13 cellular contexts compared by ENCODE assay signal in genomic region chr2:14678754-14679153, GRCh38. TPM values are rescaled to one million over a fixed set of nuclear protein-coding genes. Genes with fewer than 3 reads are reported as not detected.
DNase-seq lines count a peak whose midpoint lies in the region; ATAC-seq, FAIRE-seq and TF ChIP-seq lines count a peak whose summit lies in the region.
"Had no signal": no experiment of that assay in that cellular context is flagged by ENCODE, and none has a peak within 500 bp of the region (broad histone marks: within the 10 kb centered on the region; RNA-seq: fewer than 3 reads in every experiment).

No MANE protein-coding gene starts in this region.

- H3K4me3 ChIP-seq in bronchial epithelial cell (ENCODE audit: low read depth, low read length) = no peak overlapping the region
- H3K4me3 ChIP-seq: GM23338 had no signal

- H3K36me3 Mint-ChIP-seq in T-helper 2 cell treated with Interferon-gamma antibody and Interleukin-4, amounts not matched to agents 5 μg/mL and 100 μg/mL, for 36 hours (ENCODE audit: low read depth) = no peaks in the 10 kb centered on the region
- no peaks in the 10 kb centered on the region for H3K36me3 Mint-ChIP-seq in WTC11
- H3K36me3 Mint-ChIP-seq: IgD-negative memory B cell had no signal

- FAIRE-seq in bronchial epithelial cell (lab: Jason Lieb, UNC) = no peak
- FAIRE-seq: GM12892, GM19239 had no signal

- ATAC-seq in WTC11 = no peak
- ATAC-seq: GM23338 had no signal

- H3K27me3 Mint-ChIP-seq in T-helper 2 cell treated with Interferon-gamma antibody and Interleukin-4, amounts not matched to agents 5 μg/mL and 100 μg/mL, for 36 hours (ENCODE audit: low read depth) = no peaks in the 10 kb centered on the region
- no peaks in the 10 kb centered on the region for H3K27me3 Mint-ChIP-seq in WTC11 (ENCODE audit: low read depth)
- H3K27me3 Mint-ChIP-seq: IgD-negative memory B cell had no signal

- TF ChIP-seq CTCF in bronchial epithelial cell (IDR thresholded peaks at IDR 0.05; ENCODE audit: insufficient read depth, low read length, severe bottlenecking) (no peak), WTC11 (IDR thresholded peaks at IDR 0.05) (no peak)

- H3K27me3 ChIP-seq in bronchial epithelial cell (ENCODE audit: control insufficient read depth, insufficient read depth, low read length) = no peaks in the 10 kb centered on the region

- no peaks in the 10 kb centered on the region for H3K4me1 Mint-ChIP-seq in T-helper 2 cell treated with Interferon-gamma antibody and Interleukin-4, amounts not matched to agents 5 μg/mL and 100 μg/mL, for 36 hours (ENCODE audit: low read depth)
- H3K4me1 Mint-ChIP-seq in WTC11 = peaks cover 4% of the 10 kb centered on the region
- H3K4me1 Mint-ChIP-seq: IgD-negative memory B cell had no signal

- CTCF ChIA-PET in WTC11 (lab: Charles Lee) = no interaction called here

- POLR2A ChIA-PET in WTC11 (lab: Charles Lee) = no interaction called here

- H3K9me3 Mint-ChIP-seq in T-helper 2 cell treated with Interferon-gamma antibody and Interleukin-4, amounts not matched to agents 5 μg/mL and 100 μg/mL, for 36 hours = no peaks in the 10 kb centered on the region
- no peaks in the 10 kb centered on the region for H3K9me3 Mint-ChIP-seq in WTC11
- H3K9me3 Mint-ChIP-seq: GM23338 had no signal

- no peak overlapping the region for H3K4me3 Mint-ChIP-seq in T-helper 2 cell treated with Interferon-gamma antibody and Interleukin-4, amounts not matched to agents 5 μg/mL and 100 μg/mL, for 36 hours
- no peak overlapping the region for H3K4me3 Mint-ChIP-seq in WTC11
- H3K4me3 Mint-ChIP-seq: GM23338, IgD-negative memory B cell had no signal

- no peaks in the 10 kb centered on the region for H3K36me3 ChIP-seq in bronchial epithelial cell (ENCODE audit: control insufficient read depth, insufficient read depth, low read length)

- H3K27ac Mint-ChIP-seq in T-helper 2 cell treated with Interferon-gamma antibody and Interleukin-4, amounts not matched to agents 5 μg/mL and 100 μg/mL, for 36 hours = no peak overlapping the region
- H3K27ac Mint-ChIP-seq in WTC11 = no peak overlapping the region
- H3K27ac Mint-ChIP-seq: GM23338, IgD-negative memory B cell had no signal

- peak; percentile 83 for DNase-seq in HCEC 1CT
- DNase-seq in bronchial epithelial cell (ENCODE audit: low read depth) = peak; percentile 21
- DNase-seq in inferior parietal cortex (ENCODE audit: extremely low spot score) = peak; percentile 62
- DNase-seq in T-helper 2 cell treated with Interferon-gamma antibody and Interleukin-4, amounts not matched to agents 5 μg/mL and 100 μg/mL, for 36 hours (ENCODE audit: low spot score) = no peak
- no peak for DNase-seq in WTC11 (ENCODE audit: low spot score)
- no peak for DNase-seq in amniotic stem cell (lab: John Stamatoyannopoulos, UW)
- no peak for DNase-seq in DMS53 (lab: John Stamatoyannopoulos, UW)
- DNase-seq: COR-L47, DMS153 had no signal

TF ChIP-seq in WTC11, 78 proteins besides CTCF, POLR2A, EP300 and RAD21:
- TF ChIP-seq RORB (CRISPR knock-in tag; IDR thresholded peaks at IDR 0.05) (no peak), ZNF138 (CRISPR knock-in tag; conservative IDR thresholded peaks at IDR 0.05) (no peak), ZNF232 (CRISPR knock-in tag; IDR thresholded peaks at IDR 0.05) (no peak), EMX1 (CRISPR knock-in tag; IDR thresholded peaks at IDR 0.05) (no peak), GTF2I (CRISPR knock-in tag; conservative IDR thresholded peaks at IDR 0.05) (no peak), RELA (CRISPR knock-in tag; IDR thresholded peaks at IDR 0.05; ENCODE audit: borderline replicate concordance) (no peak), ELF4 (CRISPR knock-in tag; IDR thresholded peaks at IDR 0.05; ENCODE audit: low read depth) (no peak), FOXJ3 (CRISPR knock-in tag; IDR thresholded peaks at IDR 0.05; ENCODE audit: borderline replicate concordance) (no peak), E2F4 (CRISPR knock-in tag; IDR thresholded peaks at IDR 0.05; ENCODE audit: borderline replicate concordance, low read depth) (no peak), ZNF425 (CRISPR knock-in tag; conservative IDR thresholded peaks at IDR 0.05) (no peak), USF1 (CRISPR knock-in tag; IDR thresholded peaks at IDR 0.05) (no peak), JAZF1 (CRISPR knock-in tag; IDR thresholded peaks at IDR 0.05) (no peak)
- TF ChIP-seq, protein P1, sequence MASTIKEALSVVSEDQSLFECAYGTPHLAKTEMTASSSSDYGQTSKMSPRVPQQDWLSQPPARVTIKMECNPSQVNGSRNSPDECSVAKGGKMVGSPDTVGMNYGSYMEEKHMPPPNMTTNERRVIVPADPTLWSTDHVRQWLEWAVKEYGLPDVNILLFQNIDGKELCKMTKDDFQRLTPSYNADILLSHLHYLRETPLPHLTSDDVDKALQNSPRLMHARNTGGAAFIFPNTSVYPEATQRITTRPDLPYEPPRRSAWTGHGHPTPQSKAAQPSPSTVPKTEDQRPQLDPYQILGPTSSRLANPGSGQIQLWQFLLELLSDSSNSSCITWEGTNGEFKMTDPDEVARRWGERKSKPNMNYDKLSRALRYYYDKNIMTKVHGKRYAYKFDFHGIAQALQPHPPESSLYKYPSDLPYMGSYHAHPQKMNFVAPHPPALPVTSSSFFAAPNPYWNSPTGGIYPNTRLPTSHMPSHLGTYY (CRISPR knock-in tag; IDR thresholded peaks at IDR 0.05) = no peak
- TF ChIP-seq, protein P2, sequence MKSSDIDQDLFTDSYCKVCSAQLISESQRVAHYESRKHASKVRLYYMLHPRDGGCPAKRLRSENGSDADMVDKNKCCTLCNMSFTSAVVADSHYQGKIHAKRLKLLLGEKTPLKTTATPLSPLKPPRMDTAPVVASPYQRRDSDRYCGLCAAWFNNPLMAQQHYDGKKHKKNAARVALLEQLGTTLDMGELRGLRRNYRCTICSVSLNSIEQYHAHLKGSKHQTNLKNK (CRISPR knock-in tag; IDR thresholded peaks at IDR 0.05) = no peak
- TF ChIP-seq, protein P3, sequence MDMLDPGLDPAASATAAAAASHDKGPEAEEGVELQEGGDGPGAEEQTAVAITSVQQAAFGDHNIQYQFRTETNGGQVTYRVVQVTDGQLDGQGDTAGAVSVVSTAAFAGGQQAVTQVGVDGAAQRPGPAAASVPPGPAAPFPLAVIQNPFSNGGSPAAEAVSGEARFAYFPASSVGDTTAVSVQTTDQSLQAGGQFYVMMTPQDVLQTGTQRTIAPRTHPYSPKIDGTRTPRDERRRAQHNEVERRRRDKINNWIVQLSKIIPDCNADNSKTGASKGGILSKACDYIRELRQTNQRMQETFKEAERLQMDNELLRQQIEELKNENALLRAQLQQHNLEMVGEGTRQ (CRISPR knock-in tag; IDR thresholded peaks at IDR 0.05) = no peak

RNA-seq across cellular contexts. Expression of gene LRATD1, which starts 46.2 kb away (rescaled TPM):
- total RNA-seq in bronchial epithelial cell (23.2 and 27.8 TPM in 2 replicates), WTC11 (2021) (2.3 to 3.0 TPM (median 2.5 TPM) in 3 replicates)

Comparison
In these comparisons a context has a peak if more than half of its experiments do, and no peak if none do; other contexts are left out.
1. DNase-seq: peak in HCEC 1CT (single experiment), bronchial epithelial cell (single experiment) and inferior parietal cortex (single experiment); none in T-helper 2 cell treated with Interferon-gamma antibody and Interleukin-4, amounts not matched to agents 5 μg/mL and 100 μg/mL, for 36 hours (single experiment), WTC11 (single experiment), amniotic stem cell (single experiment) and DMS53 (single experiment).